Comparison of ENCODE assay signal across 20 cellular contexts in genomic region chr4:5970381-5971076, GRCh38. TPM values are rescaled to one million over a fixed set of nuclear protein-coding genes. Genes with fewer than 3 reads are reported as not detected.
"Had no signal": no experiment of that assay in that cellular context is flagged by ENCODE, and none has a peak within 500 bp of the region (broad histone marks: within the 10 kb centered on the region; RNA-seq: fewer than 3 reads in every experiment).

No MANE protein-coding gene starts in this region.

- DNase-seq: activated CD4-positive, alpha-beta T cell treated with anti-CD3 and anti-CD28 coated beads, Interleukin-2, amount 50 U/mL, for 1 hour; activated gamma-delta T cell treated with Interleukin-2 at 50 U/mL for 16 hours; activated T-cell treated with anti-CD3 and anti-CD28 coated beads, Interleukin-2, amount 50 U/mL, for 72 hours; adrenal gland; dermis blood vessel endothelial cell; foreskin fibroblast; ovary; right lobe of liver; stimulated activated CD4-positive, alpha-beta T cell treated with anti-CD3 and anti-CD28 coated beads, Interleukin-4, amount 100 ng/mL, for 24 hours; testis; upper lobe of left lung had no signal

- H3K36me3 Mint-ChIP-seq: activated naive CD4-positive, alpha-beta T cell treated with anti-CD3 and anti-CD28 coated beads, Interleukin-2, amount 50 U/mL, for 72 hours; stimulated activated effector memory CD8-positive, alpha-beta T cell treated with anti-CD3 and anti-CD28 coated beads, Interleukin-12 subunit alpha, Interleukin-12 subunit beta, amount 100 ng/mL, for 72 hours had no signal

- H3K4me1 Mint-ChIP-seq: stimulated activated effector memory CD8-positive, alpha-beta T cell treated with anti-CD3 and anti-CD28 coated beads, Interleukin-12 subunit alpha, Interleukin-12 subunit beta, amount 100 ng/mL, for 72 hours had no signal

- H3K27ac Mint-ChIP-seq: activated naive CD4-positive, alpha-beta T cell treated with anti-CD3 and anti-CD28 coated beads, Interleukin-2, amount 50 U/mL, for 72 hours; activated T-cell treated with anti-CD3 and anti-CD28 coated beads, Interleukin-2, amount 50 U/mL, for 72 hours; stimulated activated effector memory CD8-positive, alpha-beta T cell treated with anti-CD3 and anti-CD28 coated beads, Interleukin-12 subunit alpha, Interleukin-12 subunit beta, amount 100 ng/mL, for 72 hours; T-helper 1 cell treated with Interleukin-12 subunit alpha and Interleukin-12 subunit beta and Interleukin-4 antibody, amounts not matched to agents 30 μg/mL and 1 μg/mL, for 36 hours had no signal

- H3K36me3 ChIP-seq: adrenal gland, ovary, right lobe of liver, upper lobe of left lung had no signal

- H3K4me3 Mint-ChIP-seq: activated T-cell treated with anti-CD3 and anti-CD28 coated beads, Interleukin-2, amount 50 U/mL, for 72 hours; stimulated activated effector memory CD8-positive, alpha-beta T cell treated with anti-CD3 and anti-CD28 coated beads, Interleukin-12 subunit alpha, Interleukin-12 subunit beta, amount 100 ng/mL, for 72 hours; T-helper 1 cell treated with Interleukin-12 subunit alpha and Interleukin-12 subunit beta and Interleukin-4 antibody, amounts not matched to agents 30 μg/mL and 1 μg/mL, for 36 hours had no signal

- H3K9me3 Mint-ChIP-seq: activated naive CD4-positive, alpha-beta T cell treated with anti-CD3 and anti-CD28 coated beads, Interleukin-2, amount 50 U/mL, for 72 hours; activated T-cell treated with anti-CD3 and anti-CD28 coated beads, Interleukin-2, amount 50 U/mL, for 72 hours; stimulated activated effector memory CD8-positive, alpha-beta T cell treated with anti-CD3 and anti-CD28 coated beads, Interleukin-12 subunit alpha, Interleukin-12 subunit beta, amount 100 ng/mL, for 72 hours; T-helper 1 cell treated with Interleukin-12 subunit alpha and Interleukin-12 subunit beta and Interleukin-4 antibody, amounts not matched to agents 30 μg/mL and 1 μg/mL, for 36 hours had no signal

- H3K9me3 ChIP-seq: adrenal gland, ovary, right lobe of liver, testis, upper lobe of left lung had no signal

- H3K4me1 ChIP-seq: adrenal gland, right lobe of liver, testis, upper lobe of left lung had no signal

- H3K27ac ChIP-seq: adrenal gland, epithelial cell of prostate, hepatocyte, ovary, right lobe of liver, testis, upper lobe of left lung had no signal

- H3K27me3 ChIP-seq: hepatocyte, ovary, right lobe of liver, testis, upper lobe of left lung had no signal

- H3K4me3 ChIP-seq: adrenal gland, hepatocyte, ovary, right lobe of liver, smooth muscle cell, testis, upper lobe of left lung had no signal

RNA-seq across cellular contexts. Expression of gene C4orf50, which starts 47.7 kb away (rescaled TPM):
- total RNA-seq: bronchial epithelial cell, chondrocyte, glomerular endothelial cell, hepatocyte, smooth muscle cell had no signal
- polyA plus RNA-seq: hepatocyte, smooth muscle cell had no signal
